ENCODE assay signal across 21 cellular contexts in genomic region chr5:27240791-27241190, GRCh38.
"Had no signal": no experiment of that assay in that cellular context is flagged by ENCODE, and none has a peak within 500 bp of the region (broad histone marks: within the 10 kb centered on the region; RNA-seq: fewer than 3 reads in every experiment).

No MANE protein-coding gene starts in this region.

- H3K36me3 ChIP-seq: adrenal gland, neutrophil, spleen, thoracic aorta, upper lobe of right lung had no signal

- H3K36me3 Mint-ChIP-seq: activated CD4-positive, alpha-beta memory T cell treated with anti-CD3 and anti-CD28 coated beads for 36 hours; activated naive CD4-positive, alpha-beta T cell treated with anti-CD3 and anti-CD28 coated beads, Interleukin-2, amount 50 U/mL, for 72 hours; natural killer cell; stimulated activated memory B cell treated with anti-CD40 and anti-IgM and Interleukin-4, amounts not matched to agents 10 μg/mL and 1 μg/mL and 100 μg/mL, for 72 hours had no signal

- H3K4me3 Mint-ChIP-seq: activated B cell treated with CpG ODN at 0.5 μM for 24 hours; activated CD4-positive, alpha-beta memory T cell treated with anti-CD3 and anti-CD28 coated beads for 36 hours; activated T-helper 1 cell treated with anti-CD3 and anti-CD28 coated beads, Interleukin-12 subunit alpha, Interleukin-12 subunit beta, Interleukin-2, Interleukin-4 antibody, amounts not matched to agents 30 ng/mL and 10 ng/mL and 1 ng/mL, durations not matched to agents 14 hours and 24 hours and 36 hours; natural killer cell; stimulated activated memory B cell treated with anti-CD40 and anti-IgM and Interleukin-4, amounts not matched to agents 10 μg/mL and 1 μg/mL and 100 μg/mL, for 72 hours had no signal

- H3K27me3 Mint-ChIP-seq: activated B cell treated with CpG ODN at 0.5 μM for 24 hours; activated CD4-positive, alpha-beta memory T cell treated with anti-CD3 and anti-CD28 coated beads for 36 hours; stimulated activated memory B cell treated with anti-CD40 and anti-IgM and Interleukin-4, amounts not matched to agents 10 μg/mL and 1 μg/mL and 100 μg/mL, for 72 hours had no signal

- ATAC-seq: activated naive CD4-positive, alpha-beta T cell treated with anti-CD3 and anti-CD28 coated beads, Interleukin-2, amount 50 U/mL, for 72 hours; esophagus mucosa; natural killer cell; stimulated activated memory B cell treated with anti-CD40 and anti-IgM and Interleukin-4, amounts not matched to agents 10 μg/mL and 1 μg/mL and 100 μg/mL, for 72 hours; upper lobe of right lung had no signal

- H3K27ac ChIP-seq: adrenal gland, neutrophil, spleen, thoracic aorta, upper lobe of right lung had no signal

- H3K4me1 Mint-ChIP-seq: activated B cell treated with CpG ODN at 0.5 μM for 24 hours; natural killer cell; stimulated activated memory B cell treated with anti-CD40 and anti-IgM and Interleukin-4, amounts not matched to agents 10 μg/mL and 1 μg/mL and 100 μg/mL, for 72 hours had no signal

- H3K27ac Mint-ChIP-seq: activated B cell treated with CpG ODN at 0.5 μM for 24 hours; activated CD4-positive, alpha-beta memory T cell treated with anti-CD3 and anti-CD28 coated beads for 36 hours; activated naive CD4-positive, alpha-beta T cell treated with anti-CD3 and anti-CD28 coated beads, Interleukin-2, amount 50 U/mL, for 72 hours; activated T-helper 1 cell treated with anti-CD3 and anti-CD28 coated beads, Interleukin-12 subunit alpha, Interleukin-12 subunit beta, Interleukin-2, Interleukin-4 antibody, amounts not matched to agents 30 ng/mL and 10 ng/mL and 1 ng/mL, durations not matched to agents 14 hours and 24 hours and 36 hours; natural killer cell; stimulated activated memory B cell treated with anti-CD40 and anti-IgM and Interleukin-4, amounts not matched to agents 10 μg/mL and 1 μg/mL and 100 μg/mL, for 72 hours had no signal

- H3K4me3 ChIP-seq: adrenal gland, spleen, thoracic aorta, upper lobe of right lung had no signal

- FAIRE-seq: colon, islet of Langerhans had no signal

- H3K9me3 ChIP-seq: adrenal gland, neutrophil, thoracic aorta, upper lobe of right lung had no signal

- H3K27me3 ChIP-seq: adrenal gland, neutrophil, spleen, upper lobe of right lung had no signal

- DNase-seq: activated B cell treated with CpG ODN at 0.5 μM for 24 hours; activated CD4-positive, alpha-beta memory T cell treated with anti-CD3 and anti-CD28 coated beads for 36 hours; activated CD4-positive, alpha-beta T cell treated with anti-CD3 and anti-CD28 coated beads for 4 hours; activated gamma-delta T cell treated with Interleukin-2 at 50 U/mL for 16 hours; activated T-cell treated with anti-CD3 and anti-CD28 coated beads for 4 hours; adrenal gland; natural killer cell; retina; spleen; stimulated activated CD4-positive, alpha-beta T cell treated with anti-CD3 and anti-CD28 coated beads, Interleukin-4, amount 100 ng/mL, for 4 hours; T-helper 1 cell; T-helper 9 cell; upper lobe of right lung had no signal

- H3K4me1 ChIP-seq: spleen, upper lobe of right lung had no signal
